8 cellular contexts compared by ENCODE assay signal in genomic region chr10:132307823-132308587, GRCh38. TPM values are rescaled to one million over a fixed set of nuclear protein-coding genes. Genes with fewer than 3 reads are reported as not detected.
DNase-seq lines count a peak whose midpoint lies in the region; ATAC-seq, FAIRE-seq and TF ChIP-seq lines count a peak whose summit lies in the region.

TSS of gene STK32C (minus strand) at chr10:132307950. CDS start at chr10:132307833, 117 bp downstream.

- no peaks in the 10 kb centered on the region for H3K79me2 ChIP-seq in neural progenitor cell (ENCODE audit: low read depth)

- peak within 1 kb of the TSS; percentile 91 for H3K4me3 Mint-ChIP-seq in neural progenitor cell
- peak within 1 kb of the TSS; percentile 91 for H3K4me3 Mint-ChIP-seq in stimulated activated naive CD8-positive, alpha-beta T cell treated with anti-CD3 and anti-CD28 coated beads, Interleukin-15, Interleukin-2, amounts not matched to agents 100 ng/mL and 50 ng/mL, for 24 hours

- H3K27me3 Mint-ChIP-seq in neural progenitor cell (ENCODE audit: insufficient read depth, low read depth), result peaks cover 24% of the 10 kb centered on the region
- H3K27me3 Mint-ChIP-seq in stimulated activated naive CD8-positive, alpha-beta T cell treated with anti-CD3 and anti-CD28 coated beads, Interleukin-15, Interleukin-2, amounts not matched to agents 100 ng/mL and 50 ng/mL, for 24 hours, result peaks cover 9% of the 10 kb centered on the region

- DNase-seq in DMS 273 (lab: John Stamatoyannopoulos, UW; ENCODE audit: unreplicated experiment), result peak; percentile 89
- DNase-seq in HTR-8/SVneo (ENCODE audit: insufficient read length, low spot score), result peak; percentile 86
- DNase-seq in RWPE2 (ENCODE audit: low spot score), result peak; percentile 87
- DNase-seq in activated effector memory CD4-positive, alpha-beta T cell treated with anti-CD3 and anti-CD28 coated beads, Interleukin-2, amount 50 U/mL, for 16 hours, result peak; percentile 95
- peak; percentile 93 for DNase-seq in fibroblast of villous mesenchyme (ENCODE audit: low read depth)
- DNase-seq in neural progenitor cell (ENCODE audit: low spot score), result peak; percentile 97

- H3K36me3 Mint-ChIP-seq in neural progenitor cell, result peaks cover 4% of the 10 kb centered on the region
- H3K36me3 Mint-ChIP-seq in stimulated activated naive CD8-positive, alpha-beta T cell treated with anti-CD3 and anti-CD28 coated beads, Interleukin-15, Interleukin-2, amounts not matched to agents 100 ng/mL and 50 ng/mL, for 24 hours (ENCODE audit: low read depth), result no peaks in the 10 kb centered on the region

- H3K9me3 ChIP-seq in RWPE2 (ENCODE audit: severe bottlenecking), result no peaks in the 10 kb centered on the region
- H3K9me3 ChIP-seq in neural progenitor cell (ENCODE audit: low read depth), result no peaks in the 10 kb centered on the region

- peak within 1 kb of the TSS; percentile 59 for H3K4me3 ChIP-seq in RWPE2 (ENCODE audit: severe bottlenecking)
- peak within 1 kb of the TSS; percentile 74 for H3K4me3 ChIP-seq in fibroblast of villous mesenchyme (ENCODE audit: low read depth, low read length)
- H3K4me3 ChIP-seq in neural progenitor cell, result peak within 1 kb of the TSS; percentile 75

- H3K27ac ChIP-seq in RWPE2 (ENCODE audit: poor library complexity, severe bottlenecking) (no peak within 1 kb of the TSS), neural progenitor cell (no peak within 1 kb of the TSS)

- H3K4me2 ChIP-seq in neural progenitor cell, result peak within 1 kb of the TSS; percentile 94

- peaks cover 15% of the 10 kb centered on the region for H3K27me3 ChIP-seq in RWPE2 (ENCODE audit: insufficient read depth, poor library complexity, severe bottlenecking)
- H3K27me3 ChIP-seq in neural progenitor cell, result peaks cover 87% of the 10 kb centered on the region

- TF ChIP-seq CTCF in RWPE2 (IDR thresholded peaks at IDR 0.05; ENCODE audit: poor library complexity, severe bottlenecking), result no peak
- no peak for TF ChIP-seq CTCF in fibroblast of villous mesenchyme (IDR thresholded peaks at IDR 0.05; ENCODE audit: insufficient read depth, low read depth, low read length)
- TF ChIP-seq CTCF in neural progenitor cell (IDR thresholded peaks at IDR 0.05), result no peak

- H4K20me1 ChIP-seq in neural progenitor cell (ENCODE audit: low read depth), result peaks cover 12% of the 10 kb centered on the region

- H2AFZ ChIP-seq in neural progenitor cell (replicated peaks), result peak within 1 kb of the TSS; percentile 94

- H3F3A ChIP-seq in neural progenitor cell (ENCODE audit: low read depth), result no peaks in the 10 kb centered on the region

- H3K4me1 ChIP-seq in RWPE2 (ENCODE audit: insufficient read depth, poor library complexity, severe bottlenecking) (no peaks in the 10 kb centered on the region), neural progenitor cell (peaks cover 13% of the 10 kb centered on the region)

- ATAC-seq in GM21381 (IDR thresholded peaks at IDR 0.05; ENCODE audit: unreplicated experiment), result peak; percentile 69
- peak; percentile 82 for ATAC-seq in RWPE2 (ENCODE audit: low read depth)

- H3K36me3 ChIP-seq in RWPE2 (ENCODE audit: low read depth) (no peaks in the 10 kb centered on the region), neural progenitor cell (no peaks in the 10 kb centered on the region)

- H3K9ac ChIP-seq in neural progenitor cell, result no peak within 1 kb of the TSS

- peaks cover 24% of the 10 kb centered on the region for H3K4me1 Mint-ChIP-seq in neural progenitor cell
- H3K4me1 Mint-ChIP-seq in stimulated activated naive CD8-positive, alpha-beta T cell treated with anti-CD3 and anti-CD28 coated beads, Interleukin-15, Interleukin-2, amounts not matched to agents 100 ng/mL and 50 ng/mL, for 24 hours (ENCODE audit: low read depth), result peaks cover 19% of the 10 kb centered on the region

- peaks cover 8% of the 10 kb centered on the region for H3K9me3 Mint-ChIP-seq in neural progenitor cell
- no peaks in the 10 kb centered on the region for H3K9me3 Mint-ChIP-seq in stimulated activated naive CD8-positive, alpha-beta T cell treated with anti-CD3 and anti-CD28 coated beads, Interleukin-15, Interleukin-2, amounts not matched to agents 100 ng/mL and 50 ng/mL, for 24 hours

- no peak for FAIRE-seq in HTR-8/SVneo (lab: Jason Lieb, UNC)

- H3K27ac Mint-ChIP-seq in neural progenitor cell, result no peak within 1 kb of the TSS
- peak within 1 kb of the TSS; percentile 61 for H3K27ac Mint-ChIP-seq in stimulated activated naive CD8-positive, alpha-beta T cell treated with anti-CD3 and anti-CD28 coated beads, Interleukin-15, Interleukin-2, amounts not matched to agents 100 ng/mL and 50 ng/mL, for 24 hours

RNA-seq across cellular contexts. Expression of gene STK32C, which starts in this region (rescaled TPM):
- total RNA-seq in fibroblast of villous mesenchyme, result 8.6 and 11.9 TPM in 2 replicates
- total RNA-seq in neural progenitor cell (ENCODE audit: low replicate concordance), result 2.5 and 13.5 TPM in 2 replicates
